In genomic region chr4:81493895-81494490, GRCh38 we compare ENCODE assay signal across 8 cellular contexts. TPM values are rescaled to one million over a fixed set of nuclear protein-coding genes. Genes with fewer than 3 reads are reported as not detected.
DNase-seq lines count a peak whose midpoint lies in the region; ATAC-seq lines count a peak whose summit lies in the region.

No MANE protein-coding gene starts in this region.

- intact Hi-C loops in Right ventricle myocardium superior (cut with DNase I), result no loop called here

- DNase-seq in DMS53 (lab: John Stamatoyannopoulos, UW), result peak; percentile 55
- DNase-seq in Kasumi-1 (lab: John Stamatoyannopoulos, UW), result peak; percentile 67 to 68
- DNase-seq in fibroblast of peridontal ligament (ENCODE audit: extremely low read depth), result peak; percentile 26
- no peak for DNase-seq in stimulated activated CD4-positive, alpha-beta T cell treated with anti-CD3 and anti-CD28 coated beads, Interleukin-1b, Interleukin-23, amount 100 ng/mL, for 48 hours
- DNase-seq in NCI-H146 treated with DMSO at 0.1 percent for 48 hours (lab: John Stamatoyannopoulos, UW; ENCODE audit: unreplicated experiment), result no peak
- no peak for DNase-seq in Ammon's horn (ENCODE audit: low spot score)
- no peak for DNase-seq in Right ventricle myocardium superior

- peak; percentile 75 for ATAC-seq in GM21390 (IDR thresholded peaks at IDR 0.05; ENCODE audit: unreplicated experiment)
- no peak for ATAC-seq in Right ventricle myocardium superior (ENCODE audit: poor library complexity)

RNA-seq across cellular contexts. Expression of gene RASGEF1B, which starts 22.3 kb away (rescaled TPM):
- total RNA-seq in Right ventricle myocardium superior, result 3.3 TPM

Comparison
In these comparisons a context has a peak if more than half of its experiments do, and no peak if none do; other contexts are left out.
1. DNase-seq: peak in DMS53 (single experiment), Kasumi-1 (2 of 2) and fibroblast of peridontal ligament (single experiment); none in stimulated activated CD4-positive, alpha-beta T cell treated with anti-CD3 and anti-CD28 coated beads, Interleukin-1b, Interleukin-23, amount 100 ng/mL, for 48 hours (single experiment), NCI-H146 treated with DMSO at 0.1 percent for 48 hours (single experiment), Ammon's horn (single experiment) and Right ventricle myocardium superior (single experiment).